Comparison of ENCODE assay signal across 24 cellular contexts in the genomic region with DNA sequence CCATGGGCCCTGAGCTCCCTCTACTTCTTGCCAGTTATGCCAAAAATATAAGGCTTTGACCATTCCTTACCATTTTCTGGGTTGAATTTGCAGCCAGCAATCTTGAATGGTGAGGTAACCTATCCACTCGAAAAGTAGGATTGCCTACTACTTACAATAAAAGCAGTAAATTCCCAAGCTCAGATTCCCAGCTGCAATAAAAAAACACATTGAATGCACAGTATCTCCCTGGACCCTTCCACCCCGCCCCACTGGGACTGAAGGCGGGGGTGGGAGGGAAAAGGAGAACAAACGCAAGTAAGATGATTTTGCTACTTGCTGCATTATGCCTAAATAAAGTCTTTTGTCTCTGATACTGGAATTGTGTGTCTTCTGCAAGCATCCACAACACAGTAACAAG.
DNase-seq lines count a peak whose midpoint lies in the region; ATAC-seq and TF ChIP-seq lines count a peak whose summit lies in the region.
"Had no signal": no experiment of that assay in that cellular context is flagged by ENCODE, and none has a peak within 500 bp of the region (broad histone marks: within the 10 kb centered on the region; RNA-seq: fewer than 3 reads in every experiment).

No MANE protein-coding gene starts in this region.

- no peak for TF ChIP-seq EP300 in transverse colon (IDR thresholded peaks at IDR 0.05; ENCODE audit: low read depth)

- peak overlapping the region; percentile 24 for H3K4me2 ChIP-seq in hepatocyte
- H3K4me2 ChIP-seq: BLaER1 treated with 17β-estradiol and CSF1 and Interleukin-3, amounts not matched to agents 10 nM and 100 nM; GM23338 had no signal

- no peak for TF ChIP-seq CTCF in hepatocyte (IDR thresholded peaks at IDR 0.05; ENCODE audit: poor library complexity)
- no peak for TF ChIP-seq CTCF in mucosa of descending colon (IDR thresholded peaks at IDR 0.05)
- TF ChIP-seq CTCF in transverse colon (IDR thresholded peaks at IDR 0.05) = no peak

- H3K4me1 Mint-ChIP-seq in activated CD4-positive, alpha-beta T cell treated with anti-CD3 and anti-CD28 coated beads, Interleukin-2, amount 10 ng/mL, durations not matched to agents 24 days and 14 days = no peaks in the 10 kb centered on the region
- no peaks in the 10 kb centered on the region for H3K4me1 Mint-ChIP-seq in natural killer cell treated with Interleukin-12 subunit alpha and Interleukin-12 subunit beta and Interleukin-15 and Interleukin-18, amount 100 ng/mL, for 72 hours (ENCODE audit: low read depth in 2 of 2)
- H3K4me1 Mint-ChIP-seq: CD8-positive, alpha-beta memory T cell had no signal

- H3K4me3 Mint-ChIP-seq in activated CD4-positive, alpha-beta T cell treated with anti-CD3 and anti-CD28 coated beads, Interleukin-2, amount 10 ng/mL, durations not matched to agents 24 days and 14 days = no peak overlapping the region
- no peak overlapping the region for H3K4me3 Mint-ChIP-seq in natural killer cell treated with Interleukin-12 subunit alpha and Interleukin-12 subunit beta and Interleukin-15 and Interleukin-18, amount 100 ng/mL, for 72 hours
- H3K4me3 Mint-ChIP-seq: CD14-positive monocyte; CD4-positive, alpha-beta T cell; CD8-positive, alpha-beta memory T cell; GM23338; H9 had no signal

- H3K27ac ChIP-seq in hepatocyte (peak overlapping the region; percentile 47), transverse colon (peak overlapping the region; percentile 58 to 75 (median 68))
- H3K27ac ChIP-seq: 22Rv1; BLaER1 treated with 17β-estradiol and CSF1 and Interleukin-3, amounts not matched to agents 10 nM and 100 nM had no signal

- H3K9me3 ChIP-seq in hepatocyte (ENCODE audit: low read depth) (no peaks in the 10 kb centered on the region), mucosa of descending colon (no peaks in the 10 kb centered on the region), transverse colon (no peaks in the 10 kb centered on the region)
- H3K9me3 ChIP-seq: BE2C; BLaER1 treated with 17β-estradiol and CSF1 and Interleukin-3, amounts not matched to agents 10 nM and 100 nM had no signal

- TF ChIP-seq POLR2A in transverse colon (IDR thresholded peaks at IDR 0.05) = no peak

- in situ Hi-C loops in transverse colon (cut with MboI; ENCODE audit: low pct_ligation_motif_present in 1 of 4, low pct_unique_long_range_greater_than_20kb in 1 of 4, low sequenced_read_pairs in 3 of 4) = loop anchor here (25.0 kb wide), 2 partner anchors 556 to 781 kb away; a partner anchor contains a TSS

- no peaks in the 10 kb centered on the region for H3K27me3 Mint-ChIP-seq in activated CD4-positive, alpha-beta T cell treated with anti-CD3 and anti-CD28 coated beads, Interleukin-2, amount 10 ng/mL, durations not matched to agents 24 days and 14 days
- no peaks in the 10 kb centered on the region for H3K27me3 Mint-ChIP-seq in natural killer cell treated with Interleukin-12 subunit alpha and Interleukin-12 subunit beta and Interleukin-15 and Interleukin-18, amount 100 ng/mL, for 72 hours
- H3K27me3 Mint-ChIP-seq: CD4-positive, alpha-beta T cell; CD8-positive, alpha-beta memory T cell had no signal

- H3K79me2 ChIP-seq in hepatocyte = no peaks in the 10 kb centered on the region

- ATAC-seq in mucosa of descending colon (peak; percentile 64), HG02852 (IDR thresholded peaks at IDR 0.05; ENCODE audit: unreplicated experiment) (no peak)
- ATAC-seq in natural killer cell treated with Interleukin-12 subunit alpha and Interleukin-12 subunit beta and Interleukin-15 and Interleukin-18, amount 100 ng/mL, for 72 hours = no peak
- ATAC-seq: GM12878, GM23338, HCT116 had no signal

- no peaks in the 10 kb centered on the region for H3K9me2 ChIP-seq in hepatocyte (replicated peaks; ENCODE audit: insufficient read depth)

- 70% methylated on average over 4 of the region's 4 CpGs for WGBS in hepatocyte (ENCODE audit: low lambda C conversion rate, missing lambda C conversion rate)
- WGBS in transverse colon (ENCODE audit: low coverage in 1 of 2), 2 donors = 60 to 63% methylated on average over 1 to 4 of the region's 4 CpGs

- no peak overlapping the region for H3K27ac Mint-ChIP-seq in activated CD4-positive, alpha-beta T cell treated with anti-CD3 and anti-CD28 coated beads, Interleukin-2, amount 10 ng/mL, durations not matched to agents 24 days and 14 days
- H3K27ac Mint-ChIP-seq in natural killer cell treated with Interleukin-12 subunit alpha and Interleukin-12 subunit beta and Interleukin-15 and Interleukin-18, amount 100 ng/mL, for 72 hours = no peak overlapping the region
- H3K27ac Mint-ChIP-seq: CD14-positive monocyte; CD4-positive, alpha-beta T cell; CD8-positive, alpha-beta memory T cell; GM23338; H9 had no signal

- H3K4me3 ChIP-seq in hepatocyte = no peak overlapping the region
- no peak overlapping the region for H3K4me3 ChIP-seq in mucosa of descending colon
- no peak overlapping the region for H3K4me3 ChIP-seq in transverse colon
- H3K4me3 ChIP-seq: BLaER1 treated with 17β-estradiol and CSF1 and Interleukin-3, amounts not matched to agents 10 nM and 100 nM; GM12878; GM23338 had no signal

- H3K27me3 ChIP-seq in hepatocyte = no peaks in the 10 kb centered on the region
- H3K27me3 ChIP-seq in transverse colon = no peaks in the 10 kb centered on the region
- H3K27me3 ChIP-seq: BE2C; BLaER1 treated with 17β-estradiol and CSF1 and Interleukin-3, amounts not matched to agents 10 nM and 100 nM had no signal

- no peaks in the 10 kb centered on the region for H4K20me1 ChIP-seq in hepatocyte (ENCODE audit: insufficient read depth, poor library complexity, severe bottlenecking)
- H4K20me1 ChIP-seq: BLaER1 treated with 17β-estradiol and CSF1 and Interleukin-3, amounts not matched to agents 10 nM and 100 nM had no signal

- intact Hi-C loops in activated CD4-positive, alpha-beta T cell treated with anti-CD3 and anti-CD28 coated beads, Interleukin-2, amount 10 ng/mL, durations not matched to agents 24 days and 14 days (cut with micrococcal nuclease) = no loop called here
- intact Hi-C loops in mucosa of descending colon (cut with DNase I, micrococcal nuclease) (no loop called here), transverse colon (cut with DNase I; ENCODE audit: low total_unique reads) (loop anchor here (10.0 kb wide), 1 partner anchor 763 kb away; no protein-coding TSS in a partner anchor)

- DNase-seq in activated CD4-positive, alpha-beta T cell treated with anti-CD3 and anti-CD28 coated beads, Interleukin-2, amount 10 ng/mL, durations not matched to agents 24 days and 14 days = peak; percentile 13
- DNase-seq in activated CD4-positive, alpha-beta T cell treated with anti-CD3 and anti-CD28 coated beads, Interleukin-2, amount 50 U/mL, for 1 hour = no peak
- DNase-seq in hepatocyte (ENCODE audit: low spot score) = no peak
- peak in 1 of 3 donors; percentile 43 for DNase-seq in mucosa of descending colon
- peak; percentile 15 for DNase-seq in transverse colon
- no peak for DNase-seq in activated CD8-positive, alpha-beta memory T cell treated with anti-CD3 and anti-CD28 coated beads, Interleukin-2, amount 50 U/mL, for 48 hours
- DNase-seq in natural killer cell treated with Interleukin-12 subunit alpha and Interleukin-12 subunit beta and Interleukin-15 and Interleukin-18, amount 100 ng/mL, for 72 hours (ENCODE audit: low spot score) = no peak
- DNase-seq: ACHN; AML-193; BE2C; CD4-positive, alpha-beta T cell; CD8-positive, alpha-beta memory T cell; DMS 273 treated with DMSO at 0.1 percent for 48 hours; DMS79; EL; GDM1; H9 had no signal

- H3K9me3 Mint-ChIP-seq in activated CD4-positive, alpha-beta T cell treated with anti-CD3 and anti-CD28 coated beads, Interleukin-2, amount 10 ng/mL, durations not matched to agents 24 days and 14 days = no peaks in the 10 kb centered on the region
- no peaks in the 10 kb centered on the region for H3K9me3 Mint-ChIP-seq in natural killer cell treated with Interleukin-12 subunit alpha and Interleukin-12 subunit beta and Interleukin-15 and Interleukin-18, amount 100 ng/mL, for 72 hours
- H3K9me3 Mint-ChIP-seq: CD4-positive, alpha-beta T cell; GM23338; H9 had no signal

- peak overlapping the region; percentile 24 for H2AFZ ChIP-seq in hepatocyte
- H2AFZ ChIP-seq: GM23338 had no signal

- H3K4me1 ChIP-seq in hepatocyte (ENCODE audit: insufficient read depth) = peaks cover 18% of the 10 kb centered on the region
- H3K4me1 ChIP-seq in mucosa of descending colon (ENCODE audit: low read depth) = peaks cover 12% of the 10 kb centered on the region
- H3K4me1 ChIP-seq in transverse colon = peaks cover 0 to 24% (median 15%) of the 10 kb centered on the region in 4 donors
- H3K4me1 ChIP-seq: BE2C had no signal

- H3K36me3 ChIP-seq in hepatocyte (replicated peaks; ENCODE audit: insufficient read depth, low read depth) (no peaks in the 10 kb centered on the region), mucosa of descending colon (ENCODE audit: low read depth) (no peaks in the 10 kb centered on the region), transverse colon (no peaks in the 10 kb centered on the region)
- H3K36me3 ChIP-seq: BE2C; BLaER1 treated with 17β-estradiol and CSF1 and Interleukin-3, amounts not matched to agents 10 nM and 100 nM had no signal

- no peaks in the 10 kb centered on the region for H3K36me3 Mint-ChIP-seq in activated CD4-positive, alpha-beta T cell treated with anti-CD3 and anti-CD28 coated beads, Interleukin-2, amount 10 ng/mL, durations not matched to agents 24 days and 14 days (ENCODE audit: low read depth)
- no peaks in the 10 kb centered on the region for H3K36me3 Mint-ChIP-seq in natural killer cell treated with Interleukin-12 subunit alpha and Interleukin-12 subunit beta and Interleukin-15 and Interleukin-18, amount 100 ng/mL, for 72 hours
- H3K36me3 Mint-ChIP-seq: CD14-positive monocyte; CD8-positive, alpha-beta memory T cell had no signal

Comparison
In these comparisons a context has a peak if more than half of its experiments do, and no peak if none do; other contexts are left out.
1. DNase-seq: peak in activated CD4-positive, alpha-beta T cell treated with anti-CD3 and anti-CD28 coated beads, Interleukin-2, amount 10 ng/mL, durations not matched to agents 24 days and 14 days (single experiment) and transverse colon (single experiment); none in activated CD4-positive, alpha-beta T cell treated with anti-CD3 and anti-CD28 coated beads, Interleukin-2, amount 50 U/mL, for 1 hour (single experiment), hepatocyte (single experiment), activated CD8-positive, alpha-beta memory T cell treated with anti-CD3 and anti-CD28 coated beads, Interleukin-2, amount 50 U/mL, for 48 hours (single experiment) and natural killer cell treated with Interleukin-12 subunit alpha and Interleukin-12 subunit beta and Interleukin-15 and Interleukin-18, amount 100 ng/mL, for 72 hours (single experiment).